Comparison of ENCODE assay signal across 1 cellular context in the genomic region with DNA sequence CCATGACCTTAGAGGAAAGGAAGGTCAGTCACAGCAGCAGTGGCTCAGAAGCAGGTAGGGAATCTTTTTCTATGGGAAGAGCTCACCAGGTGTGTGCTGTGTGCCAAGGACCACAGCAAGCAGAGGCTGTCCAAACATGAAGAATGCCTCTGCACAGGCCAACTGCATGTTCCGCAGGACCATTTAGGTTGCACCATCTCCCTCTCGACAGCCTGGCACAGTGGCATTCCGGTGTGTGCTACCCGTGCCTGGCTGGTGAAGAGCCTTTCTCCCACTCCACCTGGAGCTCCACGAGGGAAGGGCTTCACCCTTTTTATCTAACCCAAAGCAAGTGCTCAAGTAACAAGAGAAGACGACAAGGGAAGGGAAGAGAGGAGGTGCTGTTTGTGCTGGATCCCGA.
TF ChIP-seq lines count a peak whose summit lies in the region.

No MANE protein-coding gene starts in this region.

TF ChIP-seq in IMR-90, 13 proteins besides CTCF, POLR2A, EP300 and RAD21 (continued from another document):
- TF ChIP-seq, protein P1, sequence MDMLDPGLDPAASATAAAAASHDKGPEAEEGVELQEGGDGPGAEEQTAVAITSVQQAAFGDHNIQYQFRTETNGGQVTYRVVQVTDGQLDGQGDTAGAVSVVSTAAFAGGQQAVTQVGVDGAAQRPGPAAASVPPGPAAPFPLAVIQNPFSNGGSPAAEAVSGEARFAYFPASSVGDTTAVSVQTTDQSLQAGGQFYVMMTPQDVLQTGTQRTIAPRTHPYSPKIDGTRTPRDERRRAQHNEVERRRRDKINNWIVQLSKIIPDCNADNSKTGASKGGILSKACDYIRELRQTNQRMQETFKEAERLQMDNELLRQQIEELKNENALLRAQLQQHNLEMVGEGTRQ (IDR thresholded peaks at IDR 0.05; ENCODE audit: low read depth, low read length): no peak
- no peak for TF ChIP-seq CHD1 (IDR thresholded peaks at IDR 0.05; ENCODE audit: low read depth, low read length)
- no peak for TF ChIP-seq CEBPB (IDR thresholded peaks at IDR 0.05; ENCODE audit: low read depth, low read length)
- no peak for TF ChIP-seq SMC3 (IDR thresholded peaks at IDR 0.05; ENCODE audit: low read depth, low read length)
- TF ChIP-seq NFE2L2 (IDR thresholded peaks at IDR 0.05; ENCODE audit: low read depth, low read length): no peak
